ENCODE assay signal across 9 cellular contexts in genomic region chr9:26744362-26744965, GRCh38.
A peak's percentile ranks its signal among the peaks of the same experiment; 100 is the strongest.
DNase-seq lines count a peak whose midpoint lies in the region; ATAC-seq and TF ChIP-seq lines count a peak whose summit lies in the region.
"Had no signal": no experiment of that assay in that cellular context is flagged by ENCODE, and none has a peak within 500 bp of the region (broad histone marks: within the 10 kb centered on the region; RNA-seq: fewer than 3 reads in every experiment).

No MANE protein-coding gene starts in this region.

- no TSS peak for BruUV-seq in Calu3 (replicated peaks; lab: Mats Ljungman, UMichigan)

- H3K27me3 Mint-ChIP-seq in Calu3 (ENCODE audit: unreplicated experiment) = no peaks in the 10 kb centered on the region
- H3K27me3 Mint-ChIP-seq in WTC11 (ENCODE audit: low read depth) = peaks cover 10% of the 10 kb centered on the region; the same call in 1 of the 2 replicates

- H3K27ac Mint-ChIP-seq in Calu3 (ENCODE audit: unreplicated experiment) (no peak overlapping the region), WTC11 (0 out of 2 replicates have a peak overlapping the region, but pooled peaks have one; percentile 17)
- H3K27ac Mint-ChIP-seq: naive thymus-derived CD8-positive, alpha-beta T cell had no signal

- H3K27ac ChIP-seq in Karpas-422 (ENCODE audit: low read length) = no peak overlapping the region

- CTCF ChIA-PET in Calu3 (lab: Charles Lee) (no interaction called here), WTC11 (lab: Charles Lee) (no interaction called here)

- intact Hi-C loops in Calu3 (cut with micrococcal nuclease; ENCODE audit: unreplicated experiment) = loop anchor here (1.0 kb wide), 1 partner anchor 112 kb away; no protein-coding TSS in a partner anchor

- H3K4me1 Mint-ChIP-seq in Calu3 (ENCODE audit: low read depth, unreplicated experiment) (peaks cover 9% of the 10 kb centered on the region), WTC11 (peaks cover 62% of the 10 kb centered on the region)

- no peaks in the 10 kb centered on the region for H3K36me3 ChIP-seq in Karpas-422 (ENCODE audit: insufficient read depth, low read length)

- H3K79me2 ChIP-seq in Karpas-422 (ENCODE audit: low read length) = no peaks in the 10 kb centered on the region

- POLR2A ChIA-PET in WTC11 (lab: Charles Lee) = no interaction called here

- H3K27me3 ChIP-seq in Karpas-422 (ENCODE audit: low read length) = no peaks in the 10 kb centered on the region; the same call in 1 of the 2 replicates

- H3K36me3 Mint-ChIP-seq in Calu3 (ENCODE audit: insufficient read depth, unreplicated experiment) (no peaks in the 10 kb centered on the region), WTC11 (peaks cover 17% of the 10 kb centered on the region)

- no peak overlapping the region for H2AFZ ChIP-seq in Karpas-422 (ENCODE audit: low read length)

- H3K9ac ChIP-seq in Karpas-422 (ENCODE audit: low read length) = no peak overlapping the region

- H3K9me2 ChIP-seq in Karpas-422 (replicated peaks; ENCODE audit: insufficient read depth, low read length) = no peaks in the 10 kb centered on the region

- H3K4me3 ChIP-seq in Karpas-422 (ENCODE audit: low read length) = no peak overlapping the region

- DNase-seq in Calu3 = peak; percentile 2
- peak; percentile 77 for DNase-seq in Karpas-422
- no peak for DNase-seq in WTC11 (ENCODE audit: low spot score)
- DNase-seq in kidney tubule cell (ENCODE audit: low spot score) = peak; percentile 56
- DNase-seq in stimulated activated CD4-positive, alpha-beta T cell treated with anti-CD3 and anti-CD28 coated beads, Interleukin-4, amount 100 ng/mL, for 1 hour = no peak
- DNase-seq in NCI-H187 treated with DMSO at 0.1 percent for 48 hours (lab: John Stamatoyannopoulos, UW) = no peak
- DNase-seq in NOMO-1 (lab: John Stamatoyannopoulos, UW; ENCODE audit: unreplicated experiment in 2 of 2) = no peak

- no peak overlapping the region for H3K4me3 Mint-ChIP-seq in Calu3 (ENCODE audit: low read depth, unreplicated experiment)
- no peak overlapping the region for H3K4me3 Mint-ChIP-seq in WTC11
- H3K4me3 Mint-ChIP-seq: naive thymus-derived CD8-positive, alpha-beta T cell had no signal

- no peak overlapping the region for H3K4me2 ChIP-seq in Karpas-422 (ENCODE audit: low read depth, low read length, poor library complexity, severe bottlenecking)

- peaks cover 20% of the 10 kb centered on the region for H3K4me1 ChIP-seq in Karpas-422 (ENCODE audit: low read length)

- no peaks in the 10 kb centered on the region for H4K20me1 ChIP-seq in Karpas-422 (ENCODE audit: insufficient read depth, low read depth, low read length)

- TF ChIP-seq CTCF in Calu3 (IDR thresholded peaks at IDR 0.05; ENCODE audit: unreplicated experiment) = peak; percentile 20
- peak; percentile 80 for TF ChIP-seq CTCF in WTC11 (IDR thresholded peaks at IDR 0.05)

- ATAC-seq in WTC11 (no peak), HG02642 (IDR thresholded peaks at IDR 0.05; ENCODE audit: poor library complexity, unreplicated experiment) (no peak)
- ATAC-seq: naive thymus-derived CD8-positive, alpha-beta T cell had no signal

- no peaks in the 10 kb centered on the region for H3K9me3 ChIP-seq in Karpas-422 (ENCODE audit: low read length)

- H3K9me3 Mint-ChIP-seq in Calu3 (ENCODE audit: low read depth, unreplicated experiment) = peaks cover 4% of the 10 kb centered on the region
- H3K9me3 Mint-ChIP-seq in WTC11 = peaks cover 22% of the 10 kb centered on the region

TF ChIP-seq in WTC11, 78 proteins besides CTCF, POLR2A, EP300 and RAD21:
- TF ChIP-seq SP1 (CRISPR knock-in tag; conservative IDR thresholded peaks at IDR 0.05) (no peak), ZNF532 (CRISPR knock-in tag; IDR thresholded peaks at IDR 0.05; ENCODE audit: borderline replicate concordance) (no peak), USF1 (CRISPR knock-in tag; IDR thresholded peaks at IDR 0.05) (no peak), EMX1 (CRISPR knock-in tag; IDR thresholded peaks at IDR 0.05) (no peak), NR2C2 (CRISPR knock-in tag; IDR thresholded peaks at IDR 0.05) (no peak), ZMAT4 (CRISPR knock-in tag; IDR thresholded peaks at IDR 0.05) (no peak), ZNF416 (CRISPR knock-in tag; IDR thresholded peaks at IDR 0.05) (no peak)

Comparison
In these comparisons a context has a peak if more than half of its experiments do, and no peak if none do; other contexts are left out.
1. DNase-seq: peak in Calu3 (single experiment), Karpas-422 (single experiment) and kidney tubule cell (single experiment); none in WTC11 (single experiment), stimulated activated CD4-positive, alpha-beta T cell treated with anti-CD3 and anti-CD28 coated beads, Interleukin-4, amount 100 ng/mL, for 1 hour (single experiment), NCI-H187 treated with DMSO at 0.1 percent for 48 hours (single experiment) and NOMO-1 (0 of 2).